In genomic region chr19:7864719-7865074, GRCh38 we compare ENCODE assay signal across 23 cellular contexts. TPM values are rescaled to one million over a fixed set of nuclear protein-coding genes. Genes with fewer than 3 reads are reported as not detected.
"Had no signal": no experiment of that assay in that cellular context is flagged by ENCODE, and none has a peak within 500 bp of the region (broad histone marks: within the 10 kb centered on the region; RNA-seq: fewer than 3 reads in every experiment).

No MANE protein-coding gene starts in this region.

- ATAC-seq: activated CD8-positive, alpha-beta memory T cell treated with anti-CD3 and anti-CD28 coated beads, Interleukin-2, amount 10 ng/mL, durations not matched to agents 7 days and 5 days; activated CD8-positive, alpha-beta T cell treated with anti-CD3 and anti-CD28 coated beads for 36 hours; foreskin keratinocyte; left lobe of liver; naive thymus-derived CD4-positive, alpha-beta T cell; stimulated activated memory B cell treated with anti-CD40 and anti-IgM and Interleukin-4, amounts not matched to agents 10 μg/mL and 1 μg/mL and 100 μg/mL, for 72 hours had no signal

- FAIRE-seq: endometrium, TTC549, urothelium cell line had no signal

- H2AFZ ChIP-seq: neural progenitor cell had no signal

- H3K4me3 ChIP-seq: lung, neural progenitor cell, transverse colon had no signal

- H3K27ac ChIP-seq: foreskin keratinocyte, neural progenitor cell, transverse colon, WERI-Rb-1 had no signal

- H3K4me2 ChIP-seq: neural progenitor cell had no signal

- H3K9me3 ChIP-seq: transverse colon had no signal

- DNase-seq: activated CD4-positive, alpha-beta T cell treated with anti-CD3 and anti-CD28 coated beads, Interleukin-2, amount 10 ng/mL, durations not matched to agents 7 days and 5 days; activated CD4-positive, CD25-positive, alpha-beta regulatory T cell treated with anti-CD3 and anti-CD28 coated beads, Interleukin-2, amount 50 U/mL, for 72 hours; activated CD8-positive, alpha-beta memory T cell treated with anti-CD3 and anti-CD28 coated beads, Interleukin-2, amount 10 ng/mL, durations not matched to agents 7 days and 5 days; activated CD8-positive, alpha-beta T cell treated with anti-CD3 and anti-CD28 coated beads for 36 hours; activated effector memory CD4-positive, alpha-beta T cell treated with anti-CD3 and anti-CD28 coated beads, Interleukin-2, amount 50 U/mL, for 16 hours; activated T-cell treated with anti-CD3 and anti-CD28 coated beads for 4 hours; aorta; effector CD4-positive, alpha-beta T cell; foreskin keratinocyte; retina; stimulated activated CD4-positive, alpha-beta T cell treated with anti-CD3 and anti-CD28 coated beads, Interleukin-2, amount 100 ng/mL, for 24 hours; transverse colon; WERI-Rb-1 had no signal

- H3K4me1 ChIP-seq: foreskin keratinocyte had no signal

- H3K36me3 ChIP-seq: neural progenitor cell, transverse colon had no signal

- H3K9ac ChIP-seq: neural progenitor cell had no signal

RNA-seq across cellular contexts. Expression of gene PRR36, which starts 9.5 kb away (rescaled TPM):
- total RNA-seq: foreskin keratinocyte, glomerular endothelial cell, skeletal muscle tissue had no signal

RNA-seq across cellular contexts. Expression of gene LRRC8E, which starts 23.6 kb away (rescaled TPM):
- total RNA-seq: activated CD4-positive, alpha-beta T cell treated with anti-CD3 and anti-CD28 coated beads, Interleukin-2, amount 10 ng/mL, durations not matched to agents 7 days and 5 days; activated CD8-positive, alpha-beta memory T cell treated with anti-CD3 and anti-CD28 coated beads, Interleukin-2, amount 10 ng/mL, durations not matched to agents 7 days and 5 days; activated CD8-positive, alpha-beta T cell treated with anti-CD3 and anti-CD28 coated beads for 36 hours had no signal
- polyA plus RNA-seq: aorta had no signal

RNA-seq across cellular contexts. Expression of gene TGFBR3L, which starts 49.9 kb away (rescaled TPM):
- polyA plus RNA-seq: naive thymus-derived CD4-positive, alpha-beta T cell had no signal
